Comparison of ENCODE assay signal across 8 cellular contexts in genomic region chr9:22079873-22080341, GRCh38.
DNase-seq lines count a peak whose midpoint lies in the region; ATAC-seq and TF ChIP-seq lines count a peak whose summit lies in the region.

No MANE protein-coding gene starts in this region.

- no peaks in the 10 kb centered on the region for H3K36me3 ChIP-seq in lung (ENCODE audit: control insufficient read depth in 2 of 2, insufficient read depth in 2 of 2, low read length in 2 of 2)
- no peaks in the 10 kb centered on the region for H3K36me3 ChIP-seq in tibial nerve
- H3K36me3 ChIP-seq in brain microvascular endothelial cell (replicated peaks): no peaks in the 10 kb centered on the region
- no peaks in the 10 kb centered on the region for H3K36me3 ChIP-seq in SJCRH30

- peak overlapping the region in 1 of 2 donors; percentile 17 for H3K27ac ChIP-seq in lung (ENCODE audit: low read depth in 1 of 2, low read length in 1 of 2)
- H3K27ac ChIP-seq in tibial nerve: peak overlapping the region; percentile 35 to 84 (median 70)
- H3K27ac ChIP-seq in brain microvascular endothelial cell: no peak overlapping the region
- no peak overlapping the region for H3K27ac ChIP-seq in SJCRH30

- in situ Hi-C loops in brain microvascular endothelial cell (cut with HindIII; ENCODE audit: low pct_ligation_motif_present, low sequenced_read_pairs): no loop called here

- H3K4me3 ChIP-seq in lung: no peak overlapping the region
- no peak overlapping the region for H3K4me3 ChIP-seq in tibial nerve
- no peak overlapping the region for H3K4me3 ChIP-seq in brain microvascular endothelial cell (ENCODE audit: low read depth, low read length)
- no peak overlapping the region for H3K4me3 ChIP-seq in SJCRH30

- WGBS in lung, 2 donors: 64 to 84% methylated on average over 4 of the region's 4 CpGs
- WGBS in tibial nerve, 2 donors: 47 to 49% methylated on average over 4 of the region's 4 CpGs

- H3K27me3 ChIP-seq in lung (ENCODE audit: control insufficient read depth, insufficient read depth) (no peaks in the 10 kb centered on the region), tibial nerve (no peaks in the 10 kb centered on the region), brain microvascular endothelial cell (replicated peaks) (no peaks in the 10 kb centered on the region), SJCRH30 (no peaks in the 10 kb centered on the region)

- ATAC-seq in GM19324 (IDR thresholded peaks at IDR 0.05; ENCODE audit: low FRiP score, unreplicated experiment): peak; percentile 67
- peak; percentile 85 for ATAC-seq in HG03159 (IDR thresholded peaks at IDR 0.05; ENCODE audit: unreplicated experiment)
- peak; percentile 49 for ATAC-seq in lung (ENCODE audit: insufficient read depth, low FRiP score)

- TF ChIP-seq CTCF in lung (IDR thresholded peaks at IDR 0.05; ENCODE audit: control extremely low read depth, extremely low read depth) (no peak), tibial nerve (IDR thresholded peaks at IDR 0.05) (peak in 1 of 5 experiments; percentile 7), brain microvascular endothelial cell (IDR thresholded peaks at IDR 0.05; ENCODE audit: low read depth, low read length, missing control alignments) (no peak)

- H3K4me1 ChIP-seq in lung (ENCODE audit: control insufficient read depth in 2 of 2, insufficient read depth in 2 of 2, low read length in 2 of 2): no peaks in the 10 kb centered on the region
- peaks cover 0 to 26% (median 7%) of the 10 kb centered on the region in 4 donors for H3K4me1 ChIP-seq in tibial nerve
- peaks cover 16% of the 10 kb centered on the region for H3K4me1 ChIP-seq in SJCRH30

- peak; percentile 71 for DNase-seq in activated effector memory CD4-positive, alpha-beta T cell treated with anti-CD3 and anti-CD28 coated beads, Interleukin-2, amount 50 U/mL, for 16 hours
- DNase-seq in lung (ENCODE audit: low spot score): no peak
- DNase-seq in tibial nerve (ENCODE audit: low spot score in 2 of 2): peak; percentile 45 to 80
- no peak for DNase-seq in NCI-H2029 (lab: John Stamatoyannopoulos, UW)
- no peak for DNase-seq in brain microvascular endothelial cell
- DNase-seq in SJCRH30: no peak

- H3K9me3 ChIP-seq in lung (ENCODE audit: control insufficient read depth in 2 of 2, insufficient read depth in 1 of 2, low read length in 1 of 2) (no peaks in the 10 kb centered on the region), tibial nerve (no peaks in the 10 kb centered on the region), SJCRH30 (replicated peaks) (no peaks in the 10 kb centered on the region)

- TF ChIP-seq POLR2A in tibial nerve (IDR thresholded peaks at IDR 0.05): no peak

- peak in 1 of 2 donors; percentile 91 for TF ChIP-seq EP300 in tibial nerve (IDR thresholded peaks at IDR 0.05)

Comparison
In these comparisons a context has a peak if more than half of its experiments do, and no peak if none do; other contexts are left out.
1. DNase-seq: peak in activated effector memory CD4-positive, alpha-beta T cell treated with anti-CD3 and anti-CD28 coated beads, Interleukin-2, amount 50 U/mL, for 16 hours (single experiment) and tibial nerve (2 of 2); none in lung (single experiment), NCI-H2029 (single experiment), brain microvascular endothelial cell (single experiment) and SJCRH30 (0 of 2).
2. H3K27ac ChIP-seq: peak in tibial nerve (4 of 4); none in brain microvascular endothelial cell (single experiment) and SJCRH30 (single experiment).
3. Peak in every context shown above with its lines, with median percentiles within 50 percentile points of each other: ATAC-seq.